ENCODE assay signal across 19 cellular contexts in genomic region chr2:174669321-174669720, GRCh38.
DNase-seq lines count a peak whose midpoint lies in the region; TF ChIP-seq lines count a peak whose summit lies in the region.
"Had no signal": no experiment of that assay in that cellular context is flagged by ENCODE, and none has a peak within 500 bp of the region (broad histone marks: within the 10 kb centered on the region; RNA-seq: fewer than 3 reads in every experiment).

No MANE protein-coding gene starts in this region.

- no peak overlapping the region for H2AFZ ChIP-seq in trophoblast cell (ENCODE audit: insufficient read depth, low read length, poor library complexity)
- H2AFZ ChIP-seq: GM23338 had no signal

- H3K9me3 ChIP-seq in trophoblast cell (ENCODE audit: insufficient read depth, low read depth, low read length): peaks cover 2% of the 10 kb centered on the region
- H3K9me3 ChIP-seq: A549, BE2C had no signal

- TF ChIP-seq CTCF in dorsolateral prefrontal cortex (IDR thresholded peaks at IDR 0.05 in 54 of 56, conservative IDR thresholded peaks at IDR 0.05 in 2 of 56; ENCODE audit: low read depth in 1 of 56, partially characterized antibody in 56 of 56): no peak

- H3K4ac ChIP-seq in trophoblast cell (ENCODE audit: low read depth, low read length): no peak overlapping the region

- H3K27me3 ChIP-seq in dorsolateral prefrontal cortex (no peaks in the 10 kb centered on the region), layer of hippocampus (ENCODE audit: control insufficient read depth, insufficient read depth, low read length) (no peaks in the 10 kb centered on the region), trophoblast cell (ENCODE audit: insufficient read depth, low read length) (no peaks in the 10 kb centered on the region)
- H3K27me3 ChIP-seq: BE2C had no signal

- H2BK120ac ChIP-seq in trophoblast cell (ENCODE audit: insufficient read depth, low read length, poor library complexity): no peak overlapping the region

- intact Hi-C loops in dorsolateral prefrontal cortex (cut with DNase I): no loop called here

- H3K18ac ChIP-seq in trophoblast cell (ENCODE audit: low read length): no peak overlapping the region

- H3K4me3 ChIP-seq in dorsolateral prefrontal cortex: no peak overlapping the region
- no peak overlapping the region for H3K4me3 ChIP-seq in trophoblast cell (ENCODE audit: low read depth, low read length)
- H3K4me3 ChIP-seq: A549; BLaER1 treated with 17β-estradiol and CSF1 and Interleukin-3, amounts not matched to agents 10 nM and 100 nM; GM23338 had no signal

- H3K4me2 ChIP-seq in trophoblast cell (ENCODE audit: low read length): no peak overlapping the region
- H3K4me2 ChIP-seq: A549; BLaER1 treated with 17β-estradiol and CSF1 and Interleukin-3, amounts not matched to agents 10 nM and 100 nM; GM23338 had no signal

- no peak overlapping the region for H4K91ac ChIP-seq in trophoblast cell (ENCODE audit: low read depth, low read length)

- peaks cover 43 to 45% of the 10 kb centered on the region in 2 experiments for H3K4me1 ChIP-seq in trophoblast cell (ENCODE audit: control insufficient read depth in 1 of 2, insufficient read depth in 2 of 2, low read length in 2 of 2)
- H3K4me1 ChIP-seq: BE2C had no signal

- no peak overlapping the region for H2BK12ac ChIP-seq in trophoblast cell (ENCODE audit: low read length)

- H2AK5ac ChIP-seq in trophoblast cell (ENCODE audit: low read length): no peak overlapping the region

- H4K8ac ChIP-seq in trophoblast cell (ENCODE audit: low read depth, low read length): no peak overlapping the region

- peaks cover 9% of the 10 kb centered on the region for H3K79me2 ChIP-seq in trophoblast cell (ENCODE audit: control insufficient read depth, insufficient read depth, low read length, poor library complexity)

- no peak overlapping the region for H2BK5ac ChIP-seq in trophoblast cell (ENCODE audit: low read depth, low read length, poor library complexity)

- DNase-seq in dorsolateral prefrontal cortex: no peak
- peak; percentile 43 to 58 for DNase-seq in trophoblast cell
- no peak for DNase-seq in SHP77 treated with DMSO at 0.1 percent for 48 hours (lab: John Stamatoyannopoulos, UW)
- no peak for DNase-seq in NCI-H128 (lab: John Stamatoyannopoulos, UW; ENCODE audit: unreplicated experiment)
- no peak for DNase-seq in DMS53 (lab: John Stamatoyannopoulos, UW)
- DNase-seq: 8988T; ACHN; AML-193; BE2C; CD4-positive, alpha-beta T cell; CD8-positive, alpha-beta memory T cell; DMS 273 treated with DMSO at 0.1 percent for 48 hours; DMS79 treated with DMSO at 0.1 percent for 48 hours; GF-D8; H9 had no signal

- no peak overlapping the region for H3K9ac ChIP-seq in trophoblast cell (ENCODE audit: low read length)
- H3K9ac ChIP-seq: BLaER1 treated with 17β-estradiol and CSF1 and Interleukin-3, amounts not matched to agents 10 nM and 100 nM had no signal

- H3K36me3 ChIP-seq in trophoblast cell (ENCODE audit: control insufficient read depth in 1 of 2, insufficient read depth in 2 of 2, low read length in 2 of 2): peaks cover 10 to 15% of the 10 kb centered on the region in 2 experiments
- H3K36me3 ChIP-seq: BE2C had no signal

- no peak overlapping the region for H4K12ac ChIP-seq in trophoblast cell (ENCODE audit: low read depth, low read length)

- no peak overlapping the region for H3K23ac ChIP-seq in trophoblast cell (ENCODE audit: low read length)

- peaks cover 18% of the 10 kb centered on the region for H3K79me1 ChIP-seq in trophoblast cell (ENCODE audit: low read length)

- H3K14ac ChIP-seq in trophoblast cell (ENCODE audit: low read length): no peak overlapping the region

- no CpG with 5 or more reads among the region's 4 CpGs for WGBS in trophoblast cell (ENCODE audit: extremely low coverage, insufficient coverage, insufficient read length)

- peak overlapping the region in 45 of 59 donors; percentile 5 to 97 (median 89) for H3K27ac ChIP-seq in dorsolateral prefrontal cortex
- peak overlapping the region; percentile 91 for H3K27ac ChIP-seq in layer of hippocampus (ENCODE audit: low read depth, low read length)
- no peak overlapping the region for H3K27ac ChIP-seq in trophoblast cell (ENCODE audit: low read depth, low read length)
- H3K27ac ChIP-seq: A549; BLaER1 treated with 17β-estradiol and CSF1 and Interleukin-3, amounts not matched to agents 10 nM and 100 nM had no signal

Comparison
In these comparisons a context has a peak if more than half of its experiments do, and no peak if none do; other contexts are left out.
1. DNase-seq: peak in trophoblast cell (2 of 2); none in dorsolateral prefrontal cortex (0 of 10), SHP77 treated with DMSO at 0.1 percent for 48 hours (single experiment), NCI-H128 (single experiment) and DMS53 (single experiment).